ENCODE assay signal across 8 cellular contexts in the genomic region with DNA sequence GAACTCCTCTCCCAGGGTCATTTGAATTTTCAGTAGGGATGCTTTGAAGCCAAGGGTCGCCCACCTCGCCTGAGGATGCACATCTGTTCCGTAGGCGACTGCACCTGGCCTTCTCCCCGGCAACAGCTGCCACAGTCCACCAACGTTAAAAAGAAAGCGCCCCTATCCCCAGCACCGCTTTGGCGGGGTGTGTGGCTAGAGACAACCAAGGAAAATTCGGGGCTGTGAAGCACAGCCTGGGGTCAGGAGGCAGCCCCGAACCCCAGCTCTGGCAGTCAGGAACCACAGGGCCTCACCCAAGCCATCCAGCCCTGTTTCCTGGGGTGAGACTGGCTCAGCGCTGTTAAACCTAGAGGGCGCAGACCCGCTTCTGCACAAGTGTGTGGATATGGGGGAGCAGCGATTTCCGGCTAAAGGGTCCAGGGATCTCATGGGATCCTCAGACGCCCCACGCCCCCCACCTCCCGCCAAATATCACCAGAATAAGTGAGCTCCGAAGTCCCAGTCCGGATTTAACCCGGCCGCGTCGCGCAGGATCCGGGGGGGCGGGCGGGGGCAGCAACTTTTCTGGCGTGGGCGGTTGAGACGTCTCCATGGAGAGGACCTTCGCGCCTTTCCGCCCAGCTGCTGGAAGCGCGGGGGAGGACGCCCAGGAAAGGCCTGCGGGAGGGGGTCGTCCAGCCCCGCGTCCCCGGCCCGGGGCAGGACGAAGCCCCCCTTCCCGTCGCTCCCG. TPM values are rescaled to one million over a fixed set of nuclear protein-coding genes. Genes with fewer than 3 reads are reported as not detected.
A peak's percentile ranks its signal among the peaks of the same experiment; 100 is the strongest.
DNase-seq lines count a peak whose midpoint lies in the region; ATAC-seq and TF ChIP-seq lines count a peak whose summit lies in the region.

No MANE protein-coding gene starts in this region.

- H3K27me3 ChIP-seq in BE2C: no peaks in the 10 kb centered on the region

- peak; percentile 44 for DNase-seq in BE2C
- no peak for DNase-seq in SK-N-MC (ENCODE audit: low read depth, low spot score)
- peak in 17 of 61 donors; percentile 6 to 50 (median 23) for DNase-seq in caudate nucleus (lab: John Stamatoyannopoulos, UW)
- peak; percentile 86 for DNase-seq in left kidney (ENCODE audit: low read depth, low spot score)
- DNase-seq in stimulated activated CD8-positive, alpha-beta memory T cell treated with anti-CD3 and anti-CD28 coated beads, Interleukin-4, amount 100 ng/mL, for 48 hours: peak; percentile 63
- DNase-seq in ureter (ENCODE audit: low spot score): no peak

- H3K9me3 ChIP-seq in BE2C (no peaks in the 10 kb centered on the region), SK-N-MC (ENCODE audit: low read depth, low read length) (no peaks in the 10 kb centered on the region)

- peak overlapping the region; percentile 91 for H3K9ac ChIP-seq in SK-N-MC (ENCODE audit: insufficient read length)

- peak overlapping the region; percentile 82 for H3K4me3 ChIP-seq in BE2C (ENCODE audit: low read depth, low read length)
- H3K4me3 ChIP-seq in SK-N-MC: peak overlapping the region; percentile 95

- H3K4me1 ChIP-seq in BE2C: peaks cover 2% of the 10 kb centered on the region; the same call in 1 of the 2 replicates

- TF ChIP-seq CTCF in BE2C (IDR thresholded peaks at IDR 0.05; ENCODE audit: low read depth, low read length): peak; percentile 6; the same call in 1 of the 2 replicates

- H3K27ac ChIP-seq in SK-N-MC: no peak overlapping the region
- peak overlapping the region; percentile 44 for H3K27ac ChIP-seq in caudate nucleus (ENCODE audit: low read depth, low read length)

- H3K36me3 ChIP-seq in BE2C (peaks cover 42% of the 10 kb centered on the region), SK-N-MC (ENCODE audit: insufficient read depth, low read length) (peaks cover 37% of the 10 kb centered on the region)

- ATAC-seq in GM19035 (IDR thresholded peaks at IDR 0.05; ENCODE audit: unreplicated experiment) (peak; percentile 40), HG03196 (IDR thresholded peaks at IDR 0.05; ENCODE audit: unreplicated experiment) (peak; percentile 38)

RNA-seq across cellular contexts. Expression of a gene that starts 0.8 kb away (rescaled TPM):
- polyA plus RNA-seq in BE2C (2012; ENCODE audit: insufficient read depth, insufficient read length, low read depth): 7.7 TPM
- total RNA-seq in ureter: 16.2 TPM

RNA-seq across cellular contexts. Expression of a gene that starts 53.8 kb away (rescaled TPM):
- polyA plus RNA-seq in BE2C (2012; ENCODE audit: insufficient read depth, insufficient read length, low read depth): 13.2 TPM
- total RNA-seq in ureter: 6.3 TPM

Comparison
In these comparisons a context has a peak if more than half of its experiments do, and no peak if none do; other contexts are left out.
1. DNase-seq: peak in BE2C (single experiment), left kidney (single experiment) and stimulated activated CD8-positive, alpha-beta memory T cell treated with anti-CD3 and anti-CD28 coated beads, Interleukin-4, amount 100 ng/mL, for 48 hours (single experiment); none in SK-N-MC (single experiment) and ureter (single experiment).